In the genomic region with DNA sequence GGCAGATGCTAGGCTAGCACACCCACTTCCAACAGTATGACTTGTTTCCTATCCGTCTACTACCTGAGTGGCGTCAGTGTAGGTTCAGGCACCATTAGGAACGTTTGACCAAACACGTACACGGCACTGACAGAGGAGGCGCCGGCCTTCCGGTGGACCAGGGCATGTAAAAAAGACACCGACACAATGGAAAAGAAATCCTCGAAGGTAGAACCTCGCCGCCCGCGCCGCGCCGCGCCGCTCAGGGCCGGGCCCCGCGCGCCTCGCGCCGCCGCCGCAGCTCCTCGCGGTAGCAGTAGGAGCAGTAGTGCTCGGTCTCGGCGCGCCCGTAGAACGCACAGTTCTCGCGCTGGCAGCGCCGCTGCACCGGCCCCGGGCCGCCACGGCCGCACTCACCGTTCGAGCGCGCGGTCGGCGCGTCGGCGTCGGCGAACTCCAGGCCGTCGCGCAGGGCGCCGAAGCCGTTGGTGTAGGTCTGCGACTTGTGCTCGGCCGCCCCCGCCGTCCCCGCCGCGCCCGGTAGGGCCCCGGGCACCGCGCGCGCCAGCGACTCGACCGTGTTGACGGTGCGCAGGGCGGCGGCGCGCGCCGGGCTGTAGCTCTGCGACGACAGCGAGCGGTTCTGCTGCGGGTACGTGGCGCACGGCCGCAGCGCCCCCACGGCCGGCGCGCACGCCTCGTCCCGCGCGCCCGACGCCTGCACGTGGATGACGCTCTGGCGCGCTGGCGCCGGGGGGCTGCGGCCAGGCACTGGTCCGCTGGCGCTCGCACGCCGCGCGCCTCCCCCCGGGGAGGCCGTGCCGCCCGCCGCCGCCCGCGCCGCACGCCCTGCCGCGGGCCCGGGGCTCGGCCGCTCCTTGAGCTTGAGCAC, we compare ENCODE assay signal across 8 cellular contexts.
DNase-seq lines count a peak whose midpoint lies in the region; ATAC-seq and TF ChIP-seq lines count a peak whose summit lies in the region.

No MANE protein-coding gene starts in this region.

- TF ChIP-seq CTCF in ascending aorta (IDR thresholded peaks at IDR 0.05) (no peak), lung (IDR thresholded peaks at IDR 0.05; ENCODE audit: control extremely low read depth, extremely low read depth) (no peak), thoracic aorta (IDR thresholded peaks at IDR 0.05) (no peak)

- H3K27ac ChIP-seq in ascending aorta (no peak overlapping the region), lung (ENCODE audit: low read depth in 1 of 2, low read length in 1 of 2) (no peak overlapping the region), thoracic aorta (no peak overlapping the region)

- H3K4me1 ChIP-seq in ascending aorta (peaks cover under 1 to 7% of the 10 kb centered on the region in 2 donors), lung (ENCODE audit: control insufficient read depth in 2 of 2, insufficient read depth in 2 of 2, low read length in 2 of 2) (peaks cover 0 to 5% of the 10 kb centered on the region in 2 donors), thoracic aorta (ENCODE audit: control insufficient read depth in 1 of 2, low read depth in 2 of 2) (peaks cover 2 to 7% of the 10 kb centered on the region in 2 donors)

- 4% methylated on average over 87 to 138 of the region's 138 CpGs for WGBS in lung, 2 donors

- DNase-seq in T follicular helper cell (ENCODE audit: low read depth) (peak; percentile 24), ascending aorta (ENCODE audit: low spot score in 2 of 2) (no peak), lung (ENCODE audit: low spot score) (no peak), thoracic aorta (ENCODE audit: low spot score) (no peak), foreskin melanocyte (no peak), NCI-H226 (no peak), OCI-M2 (lab: John Stamatoyannopoulos, UW; ENCODE audit: unreplicated experiment) (no peak)

- H3K36me3 ChIP-seq in ascending aorta, result no peaks in the 10 kb centered on the region
- no peaks in the 10 kb centered on the region for H3K36me3 ChIP-seq in lung (ENCODE audit: control insufficient read depth in 2 of 2, insufficient read depth in 2 of 2, low read length in 2 of 2)
- no peaks in the 10 kb centered on the region for H3K36me3 ChIP-seq in thoracic aorta

- peaks cover 3% of the 10 kb centered on the region for H3K27me3 ChIP-seq in ascending aorta
- H3K27me3 ChIP-seq in lung (ENCODE audit: control insufficient read depth, insufficient read depth), result no peaks in the 10 kb centered on the region
- H3K27me3 ChIP-seq in thoracic aorta (replicated peaks; ENCODE audit: insufficient read depth), result no peaks in the 10 kb centered on the region

- ATAC-seq in lung (ENCODE audit: insufficient read depth, low FRiP score) (no peak), thoracic aorta (ENCODE audit: insufficient number of reproducible peaks, low FRiP score, low read depth) (no peak), HG02938 (IDR thresholded peaks at IDR 0.05; ENCODE audit: unreplicated experiment) (no peak)

- H3K4me3 ChIP-seq in ascending aorta (peak overlapping the region; percentile 40 to 55), lung (peak overlapping the region; percentile 20), thoracic aorta (peak overlapping the region; percentile 43)

- H3K9me3 ChIP-seq in ascending aorta, result no peaks in the 10 kb centered on the region
- H3K9me3 ChIP-seq in lung (ENCODE audit: control insufficient read depth in 2 of 2, insufficient read depth in 1 of 2, low read length in 1 of 2), result peaks cover 0 to 7% of the 10 kb centered on the region in 2 donors
- H3K9me3 ChIP-seq in thoracic aorta, result no peaks in the 10 kb centered on the region

- intact Hi-C loops in ascending aorta (cut with DNase I), result no loop called here
